ENCODE assay signal across 1 cellular context in the genomic region with DNA sequence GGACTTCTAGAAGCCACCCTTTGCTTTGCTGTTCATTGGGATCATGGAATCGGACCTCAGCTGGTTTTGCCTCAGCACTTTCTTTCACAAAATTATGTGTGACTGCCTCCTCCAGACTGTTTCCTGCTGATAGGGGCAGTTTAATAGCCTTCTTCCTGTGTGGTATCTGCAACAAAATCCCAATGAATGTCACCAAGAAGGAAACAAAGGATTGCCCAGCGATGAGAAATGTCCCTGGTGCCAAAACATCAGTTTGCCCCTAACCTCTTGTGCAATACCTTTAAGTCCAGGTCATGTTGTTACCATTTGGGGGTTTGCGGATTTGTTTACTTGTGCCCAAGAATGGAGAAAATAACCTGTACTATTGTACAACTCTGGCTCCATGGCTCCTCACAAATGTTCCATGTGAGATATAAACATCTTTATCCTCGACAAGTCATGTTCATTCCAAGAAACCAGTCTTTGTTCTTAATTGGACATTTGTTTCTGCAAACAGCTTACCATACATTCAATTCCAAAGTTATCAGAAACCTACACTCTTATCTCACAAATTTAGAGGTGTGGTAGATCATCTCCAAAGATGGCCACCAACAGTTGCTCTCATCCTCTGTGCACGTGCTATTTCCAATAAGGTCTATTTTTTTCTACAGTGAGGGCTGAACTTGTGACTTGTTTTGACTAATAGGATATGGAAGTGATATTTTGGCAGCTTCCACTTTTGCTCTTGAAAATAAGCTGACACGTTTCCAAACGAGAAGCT.
A peak's percentile ranks its signal among the peaks of the same experiment; 100 is the strongest.
TF ChIP-seq lines count a peak whose summit lies in the region.

No MANE protein-coding gene starts in this region.

TF ChIP-seq in K562, 482 proteins besides CTCF, POLR2A, EP300 and RAD21 (continued from another document):
- TF ChIP-seq, protein P1, sequence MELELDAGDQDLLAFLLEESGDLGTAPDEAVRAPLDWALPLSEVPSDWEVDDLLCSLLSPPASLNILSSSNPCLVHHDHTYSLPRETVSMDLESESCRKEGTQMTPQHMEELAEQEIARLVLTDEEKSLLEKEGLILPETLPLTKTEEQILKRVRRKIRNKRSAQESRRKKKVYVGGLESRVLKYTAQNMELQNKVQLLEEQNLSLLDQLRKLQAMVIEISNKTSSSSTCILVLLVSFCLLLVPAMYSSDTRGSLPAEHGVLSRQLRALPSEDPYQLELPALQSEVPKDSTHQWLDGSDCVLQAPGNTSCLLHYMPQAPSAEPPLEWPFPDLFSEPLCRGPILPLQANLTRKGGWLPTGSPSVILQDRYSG (tag; conservative IDR thresholded peaks at IDR 0.05; ENCODE audit: low read depth), result no peak
- TF ChIP-seq, protein P2, sequence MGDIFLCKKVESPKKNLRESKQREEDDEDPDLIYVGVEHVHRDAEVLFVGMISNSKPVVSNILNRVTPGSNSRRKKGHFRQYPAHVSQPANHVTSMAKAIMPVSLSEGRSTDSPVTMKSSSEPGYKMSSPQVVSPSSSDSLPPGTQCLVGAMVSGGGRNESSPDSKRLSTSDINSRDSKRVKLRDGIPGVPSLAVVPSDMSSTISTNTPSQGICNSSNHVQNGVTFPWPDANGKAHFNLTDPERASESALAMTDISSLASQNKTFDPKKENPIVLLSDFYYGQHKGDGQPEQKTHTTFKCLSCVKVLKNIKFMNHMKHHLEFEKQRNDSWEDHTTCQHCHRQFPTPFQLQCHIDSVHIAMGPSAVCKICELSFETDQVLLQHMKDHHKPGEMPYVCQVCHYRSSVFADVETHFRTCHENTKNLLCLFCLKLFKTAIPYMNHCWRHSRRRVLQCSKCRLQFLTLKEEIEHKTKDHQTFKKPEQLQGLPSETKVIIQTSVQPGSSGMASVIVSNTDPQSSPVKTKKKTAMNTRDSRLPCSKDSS (IDR thresholded peaks at IDR 0.05; ENCODE audit: low read depth, partially characterized antibody), result no peak
- TF ChIP-seq ZBTB7A (IDR thresholded peaks at IDR 0.05; ENCODE audit: borderline replicate concordance, control insufficient read depth, low read depth, low read length) (no peak), DMBX1 (CRISPR knock-in tag; IDR thresholded peaks at IDR 0.05; ENCODE audit: borderline replicate concordance) (peak; percentile 45), KAT8 (IDR thresholded peaks at IDR 0.05; ENCODE audit: low read depth) (no peak), HMGN3 (IDR thresholded peaks at IDR 0.05; ENCODE audit: borderline replicate concordance, extremely low read depth, insufficient read length, low read depth, low read length) (no peak), SRSF7 (optimal IDR thresholded peaks at IDR 0.05; ENCODE audit: low read depth, low read length) (no peak), GABPA (tag; conservative IDR thresholded peaks at IDR 0.05; ENCODE audit: low read depth) (peak; percentile 85), ZC3H8 (IDR thresholded peaks at IDR 0.05) (no peak), NRF1 (conservative IDR thresholded peaks at IDR 0.05 in 1 of 2, IDR thresholded peaks at IDR 0.05 in 1 of 2) (no peak), CREM (IDR thresholded peaks at IDR 0.05; ENCODE audit: low read depth) (no peak; the same call in 1 of the 2 replicates), C11orf30 (IDR thresholded peaks at IDR 0.05; ENCODE audit: low read depth) (0 out of 2 replicates have a peak, but pooled peaks have one; percentile 23), NR2C1 (IDR thresholded peaks at IDR 0.05) (no peak), NR2C1 (tag; IDR thresholded peaks at IDR 0.05) (no peak; the same call in 1 of the 2 replicates), JUN (IDR thresholded peaks at IDR 0.05; ENCODE audit: borderline replicate concordance, low read depth, low read length) (0 out of 2 replicates have a peak, but pooled peaks have one; percentile 16), JUN (CRISPR knock-in tag; IDR thresholded peaks at IDR 0.05; ENCODE audit: borderline replicate concordance) (no peak), NR2C2 (CRISPR knock-in tag; IDR thresholded peaks at IDR 0.05) (no peak), NR2C2 (tag; IDR thresholded peaks at IDR 0.05) (peak; percentile 58; the same call in 1 of the 2 replicates), PML (IDR thresholded peaks at IDR 0.05; ENCODE audit: low read length) (peak; percentile 57), ELF4 (CRISPR knock-in tag; IDR thresholded peaks at IDR 0.05) (0 out of 2 replicates have a peak, but pooled peaks have one; percentile 20), ZNF584 (CRISPR knock-in tag; IDR thresholded peaks at IDR 0.05; ENCODE audit: low read depth) (peak; percentile 79), NONO (IDR thresholded peaks at IDR 0.05; ENCODE audit: low read depth in 2 of 2, low read length in 1 of 2) (no peak), SOX6 (IDR thresholded peaks at IDR 0.05) (peak; percentile 91), CEBPG (CRISPR knock-in tag; IDR thresholded peaks at IDR 0.05) (peak; percentile 76), CEBPG (tag; conservative IDR thresholded peaks at IDR 0.05 in 1 of 2, IDR thresholded peaks at IDR 0.05 in 1 of 2) (peak; percentile 84 to 98), MCM5 (IDR thresholded peaks at IDR 0.05; ENCODE audit: low read depth) (no peak), HDAC2 (IDR thresholded peaks at IDR 0.05) (peak; percentile 41; the same call in 1 of the 2 replicates)
- TF ChIP-seq, protein P3, sequence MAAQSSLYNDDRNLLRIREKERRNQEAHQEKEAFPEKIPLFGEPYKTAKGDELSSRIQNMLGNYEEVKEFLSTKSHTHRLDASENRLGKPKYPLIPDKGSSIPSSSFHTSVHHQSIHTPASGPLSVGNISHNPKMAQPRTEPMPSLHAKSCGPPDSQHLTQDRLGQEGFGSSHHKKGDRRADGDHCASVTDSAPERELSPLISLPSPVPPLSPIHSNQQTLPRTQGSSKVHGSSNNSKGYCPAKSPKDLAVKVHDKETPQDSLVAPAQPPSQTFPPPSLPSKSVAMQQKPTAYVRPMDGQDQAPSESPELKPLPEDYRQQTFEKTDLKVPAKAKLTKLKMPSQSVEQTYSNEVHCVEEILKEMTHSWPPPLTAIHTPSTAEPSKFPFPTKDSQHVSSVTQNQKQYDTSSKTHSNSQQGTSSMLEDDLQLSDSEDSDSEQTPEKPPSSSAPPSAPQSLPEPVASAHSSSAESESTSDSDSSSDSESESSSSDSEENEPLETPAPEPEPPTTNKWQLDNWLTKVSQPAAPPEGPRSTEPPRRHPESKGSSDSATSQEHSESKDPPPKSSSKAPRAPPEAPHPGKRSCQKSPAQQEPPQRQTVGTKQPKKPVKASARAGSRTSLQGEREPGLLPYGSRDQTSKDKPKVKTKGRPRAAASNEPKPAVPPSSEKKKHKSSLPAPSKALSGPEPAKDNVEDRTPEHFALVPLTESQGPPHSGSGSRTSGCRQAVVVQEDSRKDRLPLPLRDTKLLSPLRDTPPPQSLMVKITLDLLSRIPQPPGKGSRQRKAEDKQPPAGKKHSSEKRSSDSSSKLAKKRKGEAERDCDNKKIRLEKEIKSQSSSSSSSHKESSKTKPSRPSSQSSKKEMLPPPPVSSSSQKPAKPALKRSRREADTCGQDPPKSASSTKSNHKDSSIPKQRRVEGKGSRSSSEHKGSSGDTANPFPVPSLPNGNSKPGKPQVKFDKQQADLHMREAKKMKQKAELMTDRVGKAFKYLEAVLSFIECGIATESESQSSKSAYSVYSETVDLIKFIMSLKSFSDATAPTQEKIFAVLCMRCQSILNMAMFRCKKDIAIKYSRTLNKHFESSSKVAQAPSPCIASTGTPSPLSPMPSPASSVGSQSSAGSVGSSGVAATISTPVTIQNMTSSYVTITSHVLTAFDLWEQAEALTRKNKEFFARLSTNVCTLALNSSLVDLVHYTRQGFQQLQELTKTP (IDR thresholded peaks at IDR 0.05; ENCODE audit: low read depth in 1 of 2, partially characterized antibody in 2 of 2), result no peak
- TF ChIP-seq, protein P4, sequence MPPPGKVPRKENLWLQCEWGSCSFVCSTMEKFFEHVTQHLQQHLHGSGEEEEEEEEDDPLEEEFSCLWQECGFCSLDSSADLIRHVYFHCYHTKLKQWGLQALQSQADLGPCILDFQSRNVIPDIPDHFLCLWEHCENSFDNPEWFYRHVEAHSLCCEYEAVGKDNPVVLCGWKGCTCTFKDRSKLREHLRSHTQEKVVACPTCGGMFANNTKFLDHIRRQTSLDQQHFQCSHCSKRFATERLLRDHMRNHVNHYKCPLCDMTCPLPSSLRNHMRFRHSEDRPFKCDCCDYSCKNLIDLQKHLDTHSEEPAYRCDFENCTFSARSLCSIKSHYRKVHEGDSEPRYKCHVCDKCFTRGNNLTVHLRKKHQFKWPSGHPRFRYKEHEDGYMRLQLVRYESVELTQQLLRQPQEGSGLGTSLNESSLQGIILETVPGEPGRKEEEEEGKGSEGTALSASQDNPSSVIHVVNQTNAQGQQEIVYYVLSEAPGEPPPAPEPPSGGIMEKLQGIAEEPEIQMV (tag; conservative IDR thresholded peaks at IDR 0.05; ENCODE audit: low read depth), result no peak
- TF ChIP-seq, protein P5, sequence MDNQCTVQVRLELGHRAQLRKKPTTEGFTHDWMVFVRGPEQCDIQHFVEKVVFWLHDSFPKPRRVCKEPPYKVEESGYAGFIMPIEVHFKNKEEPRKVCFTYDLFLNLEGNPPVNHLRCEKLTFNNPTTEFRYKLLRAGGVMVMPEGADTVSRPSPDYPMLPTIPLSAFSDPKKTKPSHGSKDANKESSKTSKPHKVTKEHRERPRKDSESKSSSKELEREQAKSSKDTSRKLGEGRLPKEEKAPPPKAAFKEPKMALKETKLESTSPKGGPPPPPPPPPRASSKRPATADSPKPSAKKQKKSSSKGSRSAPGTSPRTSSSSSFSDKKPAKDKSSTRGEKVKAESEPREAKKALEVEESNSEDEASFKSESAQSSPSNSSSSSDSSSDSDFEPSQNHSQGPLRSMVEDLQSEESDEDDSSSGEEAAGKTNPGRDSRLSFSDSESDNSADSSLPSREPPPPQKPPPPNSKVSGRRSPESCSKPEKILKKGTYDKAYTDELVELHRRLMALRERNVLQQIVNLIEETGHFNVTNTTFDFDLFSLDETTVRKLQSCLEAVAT (IDR thresholded peaks at IDR 0.05), result peak in 1 of 2 experiments; percentile 94; a peak in 2 of 4 replicates
- TF ChIP-seq, protein P6, sequence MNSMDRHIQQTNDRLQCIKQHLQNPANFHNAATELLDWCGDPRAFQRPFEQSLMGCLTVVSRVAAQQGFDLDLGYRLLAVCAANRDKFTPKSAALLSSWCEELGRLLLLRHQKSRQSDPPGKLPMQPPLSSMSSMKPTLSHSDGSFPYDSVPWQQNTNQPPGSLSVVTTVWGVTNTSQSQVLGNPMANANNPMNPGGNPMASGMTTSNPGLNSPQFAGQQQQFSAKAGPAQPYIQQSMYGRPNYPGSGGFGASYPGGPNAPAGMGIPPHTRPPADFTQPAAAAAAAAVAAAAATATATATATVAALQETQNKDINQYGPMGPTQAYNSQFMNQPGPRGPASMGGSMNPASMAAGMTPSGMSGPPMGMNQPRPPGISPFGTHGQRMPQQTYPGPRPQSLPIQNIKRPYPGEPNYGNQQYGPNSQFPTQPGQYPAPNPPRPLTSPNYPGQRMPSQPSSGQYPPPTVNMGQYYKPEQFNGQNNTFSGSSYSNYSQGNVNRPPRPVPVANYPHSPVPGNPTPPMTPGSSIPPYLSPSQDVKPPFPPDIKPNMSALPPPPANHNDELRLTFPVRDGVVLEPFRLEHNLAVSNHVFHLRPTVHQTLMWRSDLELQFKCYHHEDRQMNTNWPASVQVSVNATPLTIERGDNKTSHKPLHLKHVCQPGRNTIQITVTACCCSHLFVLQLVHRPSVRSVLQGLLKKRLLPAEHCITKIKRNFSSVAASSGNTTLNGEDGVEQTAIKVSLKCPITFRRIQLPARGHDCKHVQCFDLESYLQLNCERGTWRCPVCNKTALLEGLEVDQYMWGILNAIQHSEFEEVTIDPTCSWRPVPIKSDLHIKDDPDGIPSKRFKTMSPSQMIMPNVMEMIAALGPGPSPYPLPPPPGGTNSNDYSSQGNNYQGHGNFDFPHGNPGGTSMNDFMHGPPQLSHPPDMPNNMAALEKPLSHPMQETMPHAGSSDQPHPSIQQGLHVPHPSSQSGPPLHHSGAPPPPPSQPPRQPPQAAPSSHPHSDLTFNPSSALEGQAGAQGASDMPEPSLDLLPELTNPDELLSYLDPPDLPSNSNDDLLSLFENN (IDR thresholded peaks at IDR 0.05; ENCODE audit: low read depth in 2 of 2, low read length in 2 of 2), result peak; percentile 75 to 84; a peak in 3 of 4 replicates
- TF ChIP-seq, protein P7, sequence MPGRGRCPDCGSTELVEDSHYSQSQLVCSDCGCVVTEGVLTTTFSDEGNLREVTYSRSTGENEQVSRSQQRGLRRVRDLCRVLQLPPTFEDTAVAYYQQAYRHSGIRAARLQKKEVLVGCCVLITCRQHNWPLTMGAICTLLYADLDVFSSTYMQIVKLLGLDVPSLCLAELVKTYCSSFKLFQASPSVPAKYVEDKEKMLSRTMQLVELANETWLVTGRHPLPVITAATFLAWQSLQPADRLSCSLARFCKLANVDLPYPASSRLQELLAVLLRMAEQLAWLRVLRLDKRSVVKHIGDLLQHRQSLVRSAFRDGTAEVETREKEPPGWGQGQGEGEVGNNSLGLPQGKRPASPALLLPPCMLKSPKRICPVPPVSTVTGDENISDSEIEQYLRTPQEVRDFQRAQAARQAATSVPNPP (IDR thresholded peaks at IDR 0.05; ENCODE audit: borderline replicate concordance, insufficient read depth, insufficient read length), result no peak
- TF ChIP-seq, protein P8, sequence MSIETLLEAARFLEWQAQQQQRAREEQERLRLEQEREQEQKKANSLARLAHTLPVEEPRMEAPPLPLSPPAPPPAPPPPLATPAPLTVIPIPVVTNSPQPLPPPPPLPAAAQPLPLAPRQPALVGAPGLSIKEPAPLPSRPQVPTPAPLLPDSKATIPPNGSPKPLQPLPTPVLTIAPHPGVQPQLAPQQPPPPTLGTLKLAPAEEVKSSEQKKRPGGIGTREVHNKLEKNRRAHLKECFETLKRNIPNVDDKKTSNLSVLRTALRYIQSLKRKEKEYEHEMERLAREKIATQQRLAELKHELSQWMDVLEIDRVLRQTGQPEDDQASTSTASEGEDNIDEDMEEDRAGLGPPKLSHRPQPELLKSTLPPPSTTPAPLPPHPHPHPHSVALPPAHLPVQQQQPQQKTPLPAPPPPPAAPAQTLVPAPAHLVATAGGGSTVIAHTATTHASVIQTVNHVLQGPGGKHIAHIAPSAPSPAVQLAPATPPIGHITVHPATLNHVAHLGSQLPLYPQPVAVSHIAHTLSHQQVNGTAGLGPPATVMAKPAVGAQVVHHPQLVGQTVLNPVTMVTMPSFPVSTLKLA (conservative IDR thresholded peaks at IDR 0.05), result 0 out of 4 replicates have a peak, but pooled peaks of 1 of the 2 experiments have one; percentile 35
